Comparison of ENCODE assay signal across 14 cellular contexts in the genomic region with DNA sequence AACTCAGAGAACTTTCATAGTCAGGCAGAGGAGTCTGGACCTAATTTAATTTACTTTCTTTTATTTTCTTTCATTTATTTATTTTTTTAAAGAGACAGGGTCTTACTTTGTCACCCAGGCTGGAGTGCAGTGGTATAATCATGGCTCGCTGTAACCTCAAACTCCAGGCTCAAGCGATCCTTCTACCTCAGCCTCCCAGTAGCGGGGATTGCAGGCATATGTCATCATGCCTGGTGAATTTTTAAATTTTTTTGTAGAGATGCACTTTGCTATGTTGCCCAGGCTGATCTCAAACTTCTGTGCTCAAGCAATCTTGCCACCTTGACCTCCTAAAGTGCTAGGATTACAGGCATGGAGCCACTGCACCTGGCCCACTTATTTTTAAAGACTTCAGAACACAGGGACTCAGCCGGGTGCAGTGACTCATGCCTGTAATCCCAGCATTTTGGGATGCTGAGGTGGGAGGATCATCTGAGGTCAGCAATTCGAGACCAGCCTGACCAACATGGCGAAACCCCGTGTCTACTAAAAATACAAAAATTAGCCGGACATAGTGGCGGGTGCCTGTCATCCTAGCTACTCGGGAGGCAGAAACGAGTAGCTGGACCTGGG. TPM values are rescaled to one million over a fixed set of nuclear protein-coding genes. Genes with fewer than 3 reads are reported as not detected.
DNase-seq lines count a peak whose midpoint lies in the region; ATAC-seq, FAIRE-seq and TF ChIP-seq lines count a peak whose summit lies in the region.
"Had no signal": no experiment of that assay in that cellular context is flagged by ENCODE, and none has a peak within 500 bp of the region (broad histone marks: within the 10 kb centered on the region; RNA-seq: fewer than 3 reads in every experiment).

No MANE protein-coding gene starts in this region.

- intact Hi-C loops in Calu3 (cut with micrococcal nuclease; ENCODE audit: unreplicated experiment) (loop anchor here (10.0 kb wide), 1 partner anchor 85 kb away; no protein-coding TSS in a partner anchor), endothelial cell of umbilical vein (cut with micrococcal nuclease) (no loop called here)

- H2BK12ac ChIP-seq in trophoblast cell (ENCODE audit: low read length): no peak overlapping the region

- no peaks in the 10 kb centered on the region for H3K27me3 Mint-ChIP-seq in Calu3 (ENCODE audit: unreplicated experiment)
- H3K27me3 Mint-ChIP-seq: B cell had no signal

- CTCF ChIA-PET in Calu3 (lab: Charles Lee): no interaction called here
- CTCF ChIA-PET in endothelial cell of umbilical vein (lab: Charles Lee): no interaction called here

- no peak overlapping the region for H3K14ac ChIP-seq in trophoblast cell (ENCODE audit: low read length)

- no peak overlapping the region for H4K8ac ChIP-seq in trophoblast cell (ENCODE audit: low read depth, low read length)

- DNase-seq in Calu3 (no peak), MG63 (peak; percentile 2), endothelial cell of umbilical vein (ENCODE audit: low read depth, low spot score) (no peak), trophoblast cell (peak; percentile 58 to 59), NCI-H2171 treated with DMSO at 0.1 percent for 48 hours (lab: John Stamatoyannopoulos, UW) (no peak)
- no peak for DNase-seq in stimulated activated naive CD4-positive, alpha-beta T cell treated with Interleukin-2 at 50 U/mL for 16 hours (lab: John Stamatoyannopoulos, UW)
- DNase-seq: CD8-positive, alpha-beta T cell; GOT3; H7 had no signal

- H3K27ac ChIP-seq in endothelial cell of umbilical vein (ENCODE audit: insufficient read depth, low read depth, low read length): no peak overlapping the region
- no peak overlapping the region for H3K27ac ChIP-seq in trophoblast cell (ENCODE audit: low read depth, low read length)
- H3K27ac ChIP-seq: BLaER1 treated with 17β-estradiol and CSF1 and Interleukin-3, amounts not matched to agents 10 nM and 100 nM had no signal

- H3K27me3 ChIP-seq in MG63 (no peaks in the 10 kb centered on the region), endothelial cell of umbilical vein (ENCODE audit: control insufficient read depth in 2 of 2, insufficient read depth in 2 of 2, low read length in 2 of 2) (no peaks in the 10 kb centered on the region), trophoblast cell (ENCODE audit: insufficient read depth, low read length) (no peaks in the 10 kb centered on the region)
- H3K27me3 ChIP-seq: BLaER1 treated with 17β-estradiol and CSF1 and Interleukin-3, amounts not matched to agents 10 nM and 100 nM had no signal

- H3K4me1 Mint-ChIP-seq in Calu3 (ENCODE audit: low read depth, unreplicated experiment): peaks cover 16% of the 10 kb centered on the region
- H3K4me1 Mint-ChIP-seq: B cell had no signal

- peak overlapping the region; percentile 89 for H3K27ac Mint-ChIP-seq in Calu3 (ENCODE audit: unreplicated experiment)
- H3K27ac Mint-ChIP-seq: B cell; CD8-positive, alpha-beta T cell had no signal

- TF ChIP-seq CTCF in Calu3 (IDR thresholded peaks at IDR 0.05; ENCODE audit: unreplicated experiment) (no peak), endothelial cell of umbilical vein (IDR thresholded peaks at IDR 0.05; ENCODE audit: extremely low read depth in 1 of 2, insufficient read depth in 1 of 2, low read depth in 1 of 2, low read length in 2 of 2) (no peak)

- FAIRE-seq in endothelial cell of umbilical vein (lab: Jason Lieb, UNC): peak; percentile 21
- FAIRE-seq: D721Med, GM12891 had no signal

- H2AFZ ChIP-seq in endothelial cell of umbilical vein (ENCODE audit: low read depth, low read length) (no peak overlapping the region), trophoblast cell (ENCODE audit: insufficient read depth, low read length, poor library complexity) (no peak overlapping the region)

- dilution Hi-C loops in endothelial cell of umbilical vein (cut with MboI; ENCODE audit: extremely low pct_ligation_motif_present, low sequenced_read_pairs): no loop called here

- peaks cover 7% of the 10 kb centered on the region for H3K36me3 Mint-ChIP-seq in Calu3 (ENCODE audit: insufficient read depth, unreplicated experiment)
- H3K36me3 Mint-ChIP-seq: CD8-positive, alpha-beta T cell had no signal

- no peaks in the 10 kb centered on the region for H3K9me3 ChIP-seq in MG63
- no peaks in the 10 kb centered on the region for H3K9me3 ChIP-seq in endothelial cell of umbilical vein (replicated peaks; ENCODE audit: control insufficient read depth, insufficient read depth, low read length)
- H3K9me3 ChIP-seq in trophoblast cell (ENCODE audit: insufficient read depth, low read depth, low read length): no peaks in the 10 kb centered on the region
- H3K9me3 ChIP-seq: BLaER1 treated with 17β-estradiol and CSF1 and Interleukin-3, amounts not matched to agents 10 nM and 100 nM had no signal

- no peak overlapping the region for H2BK120ac ChIP-seq in trophoblast cell (ENCODE audit: insufficient read depth, low read length, poor library complexity)

- no peak overlapping the region for H3K23ac ChIP-seq in trophoblast cell (ENCODE audit: low read length)

- no CpG with 5 or more reads among the region's 11 CpGs for WGBS in trophoblast cell (ENCODE audit: extremely low coverage, insufficient coverage, insufficient read length)

- H4K12ac ChIP-seq in trophoblast cell (ENCODE audit: low read depth, low read length): no peak overlapping the region

- no peaks in the 10 kb centered on the region for H4K20me1 ChIP-seq in endothelial cell of umbilical vein (replicated peaks; ENCODE audit: control insufficient read depth, extremely low read depth, insufficient read depth, low read length)
- H4K20me1 ChIP-seq: BLaER1 treated with 17β-estradiol and CSF1 and Interleukin-3, amounts not matched to agents 10 nM and 100 nM had no signal

- H3K36me3 ChIP-seq in MG63: no peaks in the 10 kb centered on the region
- no peaks in the 10 kb centered on the region for H3K36me3 ChIP-seq in endothelial cell of umbilical vein (ENCODE audit: control insufficient read depth in 2 of 2, extremely low read depth in 1 of 2, insufficient read depth in 2 of 2, low read length in 2 of 2)
- H3K36me3 ChIP-seq in trophoblast cell (ENCODE audit: control insufficient read depth in 1 of 2, insufficient read depth in 2 of 2, low read length in 2 of 2): no peaks in the 10 kb centered on the region
- H3K36me3 ChIP-seq: BLaER1 treated with 17β-estradiol and CSF1 and Interleukin-3, amounts not matched to agents 10 nM and 100 nM had no signal

- no peaks in the 10 kb centered on the region for H3K79me2 ChIP-seq in endothelial cell of umbilical vein (ENCODE audit: control insufficient read depth, insufficient read depth, low read length)
- H3K79me2 ChIP-seq in trophoblast cell (ENCODE audit: control insufficient read depth, insufficient read depth, low read length, poor library complexity): no peaks in the 10 kb centered on the region

- no peak overlapping the region for H3K4me3 Mint-ChIP-seq in Calu3 (ENCODE audit: low read depth, unreplicated experiment)
- H3K4me3 Mint-ChIP-seq: B cell; CD8-positive, alpha-beta T cell had no signal

- TF ChIP-seq POLR2A in endothelial cell of umbilical vein (IDR thresholded peaks at IDR 0.05; ENCODE audit: low read depth, low read length): no peak

- H3K9me1 ChIP-seq in endothelial cell of umbilical vein (replicated peaks; ENCODE audit: control insufficient read depth, extremely low read depth, insufficient read depth, low read length): no peaks in the 10 kb centered on the region

- ATAC-seq in GM21367 (IDR thresholded peaks at IDR 0.05; ENCODE audit: unreplicated experiment): no peak
- ATAC-seq: CD8-positive, alpha-beta T cell had no signal

- no peak overlapping the region for H3K4ac ChIP-seq in trophoblast cell (ENCODE audit: low read depth, low read length)

- POLR2A ChIA-PET in endothelial cell of umbilical vein (lab: Charles Lee): no interaction called here

- H3K79me1 ChIP-seq in trophoblast cell (ENCODE audit: low read length): no peaks in the 10 kb centered on the region

- no peaks in the 10 kb centered on the region for H3K9me3 Mint-ChIP-seq in Calu3 (ENCODE audit: low read depth, unreplicated experiment)
- H3K9me3 Mint-ChIP-seq: CD8-positive, alpha-beta T cell had no signal

- BruUV-seq in Calu3 (replicated peaks; lab: Mats Ljungman, UMichigan) (no TSS peak), endothelial cell of umbilical vein (replicated peaks; lab: Mats Ljungman, UMichigan) (no TSS peak)

- no peak overlapping the region for H4K91ac ChIP-seq in trophoblast cell (ENCODE audit: low read depth, low read length)

- H3K4me1 ChIP-seq in endothelial cell of umbilical vein (ENCODE audit: control insufficient read depth, extremely low read depth, insufficient read depth, low read length): no peaks in the 10 kb centered on the region
- no peaks in the 10 kb centered on the region for H3K4me1 ChIP-seq in trophoblast cell (ENCODE audit: control insufficient read depth in 1 of 2, insufficient read depth in 2 of 2, low read length in 2 of 2)

- no peak overlapping the region for H2AK5ac ChIP-seq in trophoblast cell (ENCODE audit: low read length)

- H3K4me3 ChIP-seq in MG63 (no peak overlapping the region), endothelial cell of umbilical vein (replicated peaks in 1 of 3; ENCODE audit: insufficient read depth in 1 of 3, low read depth in 1 of 3, low read length in 3 of 3) (no peak overlapping the region), trophoblast cell (ENCODE audit: low read depth, low read length) (no peak overlapping the region)
- H3K4me3 ChIP-seq: BLaER1 treated with 17β-estradiol and CSF1 and Interleukin-3, amounts not matched to agents 10 nM and 100 nM had no signal

- H3K9ac ChIP-seq in endothelial cell of umbilical vein (replicated peaks; ENCODE audit: extremely low read depth, insufficient read depth, low read length): no peak overlapping the region
- H3K9ac ChIP-seq in trophoblast cell (ENCODE audit: low read length): no peak overlapping the region
- H3K9ac ChIP-seq: BLaER1 treated with 17β-estradiol and CSF1 and Interleukin-3, amounts not matched to agents 10 nM and 100 nM had no signal

- H3K18ac ChIP-seq in trophoblast cell (ENCODE audit: low read length): no peak overlapping the region

- no peak overlapping the region for H3K4me2 ChIP-seq in endothelial cell of umbilical vein (ENCODE audit: insufficient read depth, low read length)
- no peak overlapping the region for H3K4me2 ChIP-seq in trophoblast cell (ENCODE audit: low read length)
- H3K4me2 ChIP-seq: BLaER1 treated with 17β-estradiol and CSF1 and Interleukin-3, amounts not matched to agents 10 nM and 100 nM had no signal

- no peak overlapping the region for H2BK5ac ChIP-seq in trophoblast cell (ENCODE audit: low read depth, low read length, poor library complexity)

RNA-seq across cellular contexts. Expression of gene KLF5, which starts 50.6 kb away (rescaled TPM):
- total RNA-seq in Calu3 (2022) (121 and 136 TPM in 2 replicates), endothelial cell of umbilical vein (1.7 and 1.9 TPM in 2 replicates)
- 2.6 and 4.4 TPM in 2 replicates for total RNA-seq in MG63 (2014; rRNA removed; shearing (Covaris generic); ENCODE audit: low replicate concordance)
- polyA plus RNA-seq in endothelial cell of umbilical vein: 3.4 and 4.0 TPM in 2 replicates
- polyA plus RNA-seq in endothelial cell of umbilical vein (2011; cell fraction: cytosol; rRNA removed): 2.8 and 2.9 TPM in 2 replicates
- 6.2 and 6.7 TPM in 2 replicates for polyA plus RNA-seq in endothelial cell of umbilical vein (2011; cell fraction: nucleus; rRNA removed)
- polyA plus RNA-seq in endothelial cell of umbilical vein (2012): 3.1 and 5.2 TPM in 2 replicates
- 4.5 and 4.8 TPM in 2 replicates for polyA minus RNA-seq in endothelial cell of umbilical vein
- 203 TPM for polyA minus RNA-seq in endothelial cell of umbilical vein (2011; cell fraction: cytosol; rRNA and poly(A)+ RNA removed)
- polyA minus RNA-seq in endothelial cell of umbilical vein (2011; cell fraction: nucleus; rRNA and poly(A)+ RNA removed): 9.9 and 13.9 TPM in 2 replicates
- polyA plus RNA-seq in trophoblast cell (2013): 38.8 and 41.2 TPM in 2 replicates

Comparison
In these comparisons a context has a peak if more than half of its experiments do, and no peak if none do; other contexts are left out.
1. DNase-seq: peak in MG63 (single experiment) and trophoblast cell (2 of 2); none in Calu3 (single experiment), endothelial cell of umbilical vein (single experiment), stimulated activated naive CD4-positive, alpha-beta T cell treated with Interleukin-2 at 50 U/mL for 16 hours (single experiment) and NCI-H2171 treated with DMSO at 0.1 percent for 48 hours (single experiment).
2. RNA of gene KLF5, which starts 50.6 kb away (total RNA-seq): 121 to 136 TPM in Calu3; 2.6 to 4.4 TPM in MG63 and 1.7 to 1.9 TPM in endothelial cell of umbilical vein; every median in the first group is over 10 times any median in the second.